Comparison of ENCODE assay signal across 1 cellular context in the genomic region with DNA sequence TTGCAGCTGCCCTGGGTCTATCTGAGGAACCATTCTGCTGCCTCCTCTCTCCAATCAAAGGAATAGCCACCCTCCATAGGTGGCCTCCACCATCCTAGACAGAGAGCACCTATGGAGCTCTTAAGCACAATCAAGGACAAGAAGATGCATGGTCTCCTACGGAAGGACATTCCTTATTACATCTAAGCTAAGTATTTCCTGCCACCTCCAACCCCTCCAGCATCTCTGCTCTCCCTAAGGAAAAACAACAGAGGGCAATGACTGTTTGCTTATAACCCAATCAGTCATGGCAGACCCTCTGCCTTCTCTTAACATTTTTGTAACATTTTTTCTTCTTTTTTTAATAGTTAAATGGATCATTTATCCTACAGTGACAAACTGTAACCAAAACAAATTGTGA.
TF ChIP-seq lines count a peak whose summit lies in the region.

No MANE protein-coding gene starts in this region.

TF ChIP-seq in K562, 482 proteins besides CTCF, POLR2A, EP300 and RAD21:
- TF ChIP-seq ZNF311 (CRISPR knock-in tag; IDR thresholded peaks at IDR 0.05) (no peak), CC2D1A (IDR thresholded peaks at IDR 0.05) (no peak), KLF6 (CRISPR knock-in tag; IDR thresholded peaks at IDR 0.05; ENCODE audit: borderline replicate concordance) (no peak), SMARCA4 (IDR thresholded peaks at IDR 0.05) (no peak), ZNF282 (CRISPR knock-in tag; IDR thresholded peaks at IDR 0.05) (no peak), ZBTB9 (CRISPR knock-in tag; IDR thresholded peaks at IDR 0.05) (no peak), ZNF140 (CRISPR knock-in tag; IDR thresholded peaks at IDR 0.05) (no peak), ELF1 (tag; IDR thresholded peaks at IDR 0.05) (no peak), ZNF24 (IDR thresholded peaks at IDR 0.05) (no peak), DLX4 (CRISPR knock-in tag; IDR thresholded peaks at IDR 0.05) (no peak), SMARCA5 (IDR thresholded peaks at IDR 0.05) (no peak), DIDO1 (tag; IDR thresholded peaks at IDR 0.05; ENCODE audit: low read depth) (no peak)
- TF ChIP-seq, protein P1, sequence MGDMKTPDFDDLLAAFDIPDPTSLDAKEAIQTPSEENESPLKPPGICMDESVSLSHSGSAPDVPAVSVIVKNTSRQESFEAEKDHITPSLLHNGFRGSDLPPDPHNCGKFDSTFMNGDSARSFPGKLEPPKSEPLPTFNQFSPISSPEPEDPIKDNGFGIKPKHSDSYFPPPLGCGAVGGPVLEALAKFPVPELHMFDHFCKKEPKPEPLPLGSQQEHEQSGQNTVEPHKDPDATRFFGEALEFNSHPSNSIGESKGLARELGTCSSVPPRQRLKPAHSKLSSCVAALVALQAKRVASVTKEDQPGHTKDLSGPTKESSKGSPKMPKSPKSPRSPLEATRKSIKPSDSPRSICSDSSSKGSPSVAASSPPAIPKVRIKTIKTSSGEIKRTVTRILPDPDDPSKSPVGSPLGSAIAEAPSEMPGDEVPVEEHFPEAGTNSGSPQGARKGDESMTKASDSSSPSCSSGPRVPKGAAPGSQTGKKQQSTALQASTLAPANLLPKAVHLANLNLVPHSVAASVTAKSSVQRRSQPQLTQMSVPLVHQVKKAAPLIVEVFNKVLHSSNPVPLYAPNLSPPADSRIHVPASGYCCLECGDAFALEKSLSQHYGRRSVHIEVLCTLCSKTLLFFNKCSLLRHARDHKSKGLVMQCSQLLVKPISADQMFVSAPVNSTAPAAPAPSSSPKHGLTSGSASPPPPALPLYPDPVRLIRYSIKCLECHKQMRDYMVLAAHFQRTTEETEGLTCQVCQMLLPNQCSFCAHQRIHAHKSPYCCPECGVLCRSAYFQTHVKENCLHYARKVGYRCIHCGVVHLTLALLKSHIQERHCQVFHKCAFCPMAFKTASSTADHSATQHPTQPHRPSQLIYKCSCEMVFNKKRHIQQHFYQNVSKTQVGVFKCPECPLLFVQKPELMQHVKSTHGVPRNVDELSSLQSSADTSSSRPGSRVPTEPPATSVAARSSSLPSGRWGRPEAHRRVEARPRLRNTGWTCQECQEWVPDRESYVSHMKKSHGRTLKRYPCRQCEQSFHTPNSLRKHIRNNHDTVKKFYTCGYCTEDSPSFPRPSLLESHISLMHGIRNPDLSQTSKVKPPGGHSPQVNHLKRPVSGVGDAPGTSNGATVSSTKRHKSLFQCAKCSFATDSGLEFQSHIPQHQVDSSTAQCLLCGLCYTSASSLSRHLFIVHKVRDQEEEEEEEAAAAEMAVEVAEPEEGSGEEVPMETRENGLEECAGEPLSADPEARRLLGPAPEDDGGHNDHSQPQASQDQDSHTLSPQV (IDR thresholded peaks at IDR 0.05): no peak
- TF ChIP-seq, protein P2, sequence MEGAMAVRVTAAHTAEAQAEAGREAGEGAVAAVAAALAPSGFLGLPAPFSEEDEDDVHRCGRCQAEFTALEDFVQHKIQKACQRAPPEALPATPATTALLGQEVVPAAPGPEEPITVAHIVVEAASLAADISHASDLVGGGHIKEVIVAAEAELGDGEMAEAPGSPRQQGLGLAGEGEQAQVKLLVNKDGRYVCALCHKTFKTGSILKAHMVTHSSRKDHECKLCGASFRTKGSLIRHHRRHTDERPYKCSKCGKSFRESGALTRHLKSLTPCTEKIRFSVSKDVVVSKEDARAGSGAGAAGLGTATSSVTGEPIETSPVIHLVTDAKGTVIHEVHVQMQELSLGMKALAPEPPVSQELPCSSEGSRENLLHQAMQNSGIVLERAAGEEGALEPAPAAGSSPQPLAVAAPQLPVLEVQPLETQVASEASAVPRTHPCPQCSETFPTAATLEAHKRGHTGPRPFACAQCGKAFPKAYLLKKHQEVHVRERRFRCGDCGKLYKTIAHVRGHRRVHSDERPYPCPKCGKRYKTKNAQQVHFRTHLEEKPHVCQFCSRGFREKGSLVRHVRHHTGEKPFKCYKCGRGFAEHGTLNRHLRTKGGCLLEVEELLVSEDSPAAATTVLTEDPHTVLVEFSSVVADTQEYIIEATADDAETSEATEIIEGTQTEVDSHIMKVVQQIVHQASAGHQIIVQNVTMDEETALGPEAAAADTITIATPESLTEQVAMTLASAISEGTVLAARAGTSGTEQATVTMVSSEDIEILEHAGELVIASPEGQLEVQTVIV (CRISPR knock-in tag; IDR thresholded peaks at IDR 0.05; ENCODE audit: borderline replicate concordance): no peak
- TF ChIP-seq, protein P3, sequence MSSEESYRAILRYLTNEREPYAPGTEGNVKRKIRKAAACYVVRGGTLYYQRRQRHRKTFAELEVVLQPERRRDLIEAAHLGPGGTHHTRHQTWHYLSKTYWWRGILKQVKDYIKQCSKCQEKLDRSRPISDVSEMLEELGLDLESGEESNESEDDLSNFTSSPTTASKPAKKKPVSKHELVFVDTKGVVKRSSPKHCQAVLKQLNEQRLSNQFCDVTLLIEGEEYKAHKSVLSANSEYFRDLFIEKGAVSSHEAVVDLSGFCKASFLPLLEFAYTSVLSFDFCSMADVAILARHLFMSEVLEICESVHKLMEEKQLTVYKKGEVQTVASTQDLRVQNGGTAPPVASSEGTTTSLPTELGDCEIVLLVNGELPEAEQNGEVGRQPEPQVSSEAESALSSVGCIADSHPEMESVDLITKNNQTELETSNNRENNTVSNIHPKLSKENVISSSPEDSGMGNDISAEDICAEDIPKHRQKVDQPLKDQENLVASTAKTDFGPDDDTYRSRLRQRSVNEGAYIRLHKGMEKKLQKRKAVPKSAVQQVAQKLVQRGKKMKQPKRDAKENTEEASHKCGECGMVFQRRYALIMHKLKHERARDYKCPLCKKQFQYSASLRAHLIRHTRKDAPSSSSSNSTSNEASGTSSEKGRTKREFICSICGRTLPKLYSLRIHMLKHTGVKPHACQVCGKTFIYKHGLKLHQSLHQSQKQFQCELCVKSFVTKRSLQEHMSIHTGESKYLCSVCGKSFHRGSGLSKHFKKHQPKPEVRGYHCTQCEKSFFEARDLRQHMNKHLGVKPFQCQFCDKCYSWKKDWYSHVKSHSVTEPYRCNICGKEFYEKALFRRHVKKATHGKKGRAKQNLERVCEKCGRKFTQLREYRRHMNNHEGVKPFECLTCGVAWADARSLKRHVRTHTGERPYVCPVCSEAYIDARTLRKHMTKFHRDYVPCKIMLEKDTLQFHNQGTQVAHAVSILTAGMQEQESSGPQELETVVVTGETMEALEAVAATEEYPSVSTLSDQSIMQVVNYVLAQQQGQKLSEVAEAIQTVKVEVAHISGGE (CRISPR knock-in tag; IDR thresholded peaks at IDR 0.05): no peak
- TF ChIP-seq, protein P4, sequence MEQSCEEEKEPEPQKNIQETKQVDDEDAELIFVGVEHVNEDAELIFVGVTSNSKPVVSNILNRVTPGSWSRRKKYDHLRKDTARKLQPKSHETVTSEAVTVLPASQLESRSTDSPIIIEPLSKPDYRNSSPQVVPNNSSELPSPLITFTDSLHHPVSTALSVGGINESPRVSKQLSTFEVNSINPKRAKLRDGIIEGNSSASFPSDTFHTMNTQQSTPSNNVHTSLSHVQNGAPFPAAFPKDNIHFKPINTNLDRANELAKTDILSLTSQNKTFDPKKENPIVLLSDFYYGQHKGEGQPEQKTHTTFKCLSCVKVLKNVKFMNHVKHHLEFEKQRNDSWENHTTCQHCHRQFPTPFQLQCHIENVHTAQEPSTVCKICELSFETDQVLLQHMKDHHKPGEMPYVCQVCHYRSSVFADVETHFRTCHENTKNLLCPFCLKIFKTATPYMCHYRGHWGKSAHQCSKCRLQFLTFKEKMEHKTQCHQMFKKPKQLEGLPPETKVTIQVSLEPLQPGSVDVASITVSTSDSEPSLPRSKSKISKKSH (CRISPR knock-in tag; IDR thresholded peaks at IDR 0.05): no peak
- TF ChIP-seq, protein P5, sequence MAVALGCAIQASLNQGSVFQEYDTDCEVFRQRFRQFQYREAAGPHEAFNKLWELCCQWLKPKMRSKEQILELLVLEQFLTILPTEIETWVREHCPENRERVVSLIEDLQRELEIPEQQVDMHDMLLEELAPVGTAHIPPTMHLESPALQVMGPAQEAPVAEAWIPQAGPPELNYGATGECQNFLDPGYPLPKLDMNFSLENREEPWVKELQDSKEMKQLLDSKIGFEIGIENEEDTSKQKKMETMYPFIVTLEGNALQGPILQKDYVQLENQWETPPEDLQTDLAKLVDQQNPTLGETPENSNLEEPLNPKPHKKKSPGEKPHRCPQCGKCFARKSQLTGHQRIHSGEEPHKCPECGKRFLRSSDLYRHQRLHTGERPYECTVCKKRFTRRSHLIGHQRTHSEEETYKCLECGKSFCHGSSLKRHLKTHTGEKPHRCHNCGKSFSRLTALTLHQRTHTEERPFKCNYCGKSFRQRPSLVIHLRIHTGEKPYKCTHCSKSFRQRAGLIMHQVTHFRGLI (CRISPR knock-in tag; IDR thresholded peaks at IDR 0.05): no peak
